In the genomic region with DNA sequence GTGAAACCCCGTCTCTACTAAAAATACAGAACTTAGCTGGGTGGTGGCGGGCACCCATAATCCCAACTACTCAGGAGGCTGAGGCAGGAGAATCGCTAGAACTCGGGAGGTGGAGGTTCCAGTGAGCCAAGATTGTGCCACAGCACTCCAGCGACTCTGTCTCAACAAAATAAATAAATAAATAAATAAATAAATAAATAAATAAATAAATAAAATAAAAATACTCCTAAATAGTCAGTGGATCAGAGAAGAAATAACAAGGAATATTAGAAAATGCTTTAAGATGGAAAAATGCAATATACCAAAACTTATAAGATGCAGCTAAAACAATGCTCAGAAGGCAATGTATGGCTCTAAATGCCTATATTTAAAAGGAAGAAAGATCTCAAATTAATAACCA, we compare ENCODE assay signal across 29 cellular contexts.
"Had no signal": no experiment of that assay in that cellular context is flagged by ENCODE, and none has a peak within 500 bp of the region (broad histone marks: within the 10 kb centered on the region; RNA-seq: fewer than 3 reads in every experiment).

No MANE protein-coding gene starts in this region.

- H3K27ac ChIP-seq: colonic mucosa, coronary artery, dorsolateral prefrontal cortex, epithelial cell of prostate, esophagus muscularis mucosa, esophagus squamous epithelium, foreskin keratinocyte, gastrocnemius medialis, gastroesophageal sphincter, heart left ventricle, heart right ventricle, hepatocyte had no signal

- H3K27me3 Mint-ChIP-seq: effector memory CD8-positive, alpha-beta T cell had no signal

- DNase-seq: colonic mucosa; cortex of kidney; dermis blood vessel endothelial cell; dorsolateral prefrontal cortex; effector CD4-positive, alpha-beta T cell; effector CD8-positive, alpha-beta T cell; effector memory CD4-positive, alpha-beta T cell; effector memory CD8-positive, alpha-beta T cell; endodermal cell; erythroblast; esophagus squamous epithelium; foreskin fibroblast; foreskin keratinocyte; foreskin melanocyte; gastrocnemius medialis; glutamatergic neuron; head of caudate nucleus; heart left ventricle; heart right ventricle had no signal

- H3K4me3 ChIP-seq: colonic mucosa, coronary artery, dorsolateral prefrontal cortex, esophagus muscularis mucosa, esophagus squamous epithelium, gastrocnemius medialis, gastroesophageal sphincter, heart left ventricle, heart right ventricle, hepatocyte had no signal

- H3K4me1 ChIP-seq: colonic mucosa, esophagus muscularis mucosa, foreskin keratinocyte, gastroesophageal sphincter had no signal

- H3K4me2 ChIP-seq: hepatocyte had no signal

- H3K9me3 Mint-ChIP-seq: dendritic cell treated with granulocyte-macrophage colony-stimulating factor and Interleukin-4, amounts not matched to agents 40 ng/mL and 50 ng/mL, for 4 days; effector memory CD8-positive, alpha-beta T cell; endodermal cell had no signal

- H3K36me3 ChIP-seq: colonic mucosa, esophagus muscularis mucosa, esophagus squamous epithelium, gastrocnemius medialis, gastroesophageal sphincter, heart left ventricle, heart right ventricle had no signal

- H3K27ac Mint-ChIP-seq: dendritic cell treated with granulocyte-macrophage colony-stimulating factor and Interleukin-4, amounts not matched to agents 40 ng/mL and 50 ng/mL, for 4 days; effector memory CD8-positive, alpha-beta T cell; endodermal cell had no signal

- ATAC-seq: effector memory CD8-positive, alpha-beta T cell; esophagus mucosa; foreskin keratinocyte; gastrocnemius medialis; gastroesophageal sphincter; heart left ventricle; heart right ventricle had no signal

- FAIRE-seq: endometrium, endothelial cell of umbilical vein, frontal cortex had no signal

- H3K4me3 Mint-ChIP-seq: dendritic cell treated with granulocyte-macrophage colony-stimulating factor and Interleukin-4, amounts not matched to agents 40 ng/mL and 50 ng/mL, for 4 days; effector memory CD8-positive, alpha-beta T cell; endodermal cell had no signal

- H3K9me3 ChIP-seq: colonic mucosa, esophagus muscularis mucosa, esophagus squamous epithelium, gastrocnemius medialis, gastroesophageal sphincter, heart left ventricle, heart right ventricle had no signal
